ENCODE assay signal across 8 cellular contexts in the genomic region with DNA sequence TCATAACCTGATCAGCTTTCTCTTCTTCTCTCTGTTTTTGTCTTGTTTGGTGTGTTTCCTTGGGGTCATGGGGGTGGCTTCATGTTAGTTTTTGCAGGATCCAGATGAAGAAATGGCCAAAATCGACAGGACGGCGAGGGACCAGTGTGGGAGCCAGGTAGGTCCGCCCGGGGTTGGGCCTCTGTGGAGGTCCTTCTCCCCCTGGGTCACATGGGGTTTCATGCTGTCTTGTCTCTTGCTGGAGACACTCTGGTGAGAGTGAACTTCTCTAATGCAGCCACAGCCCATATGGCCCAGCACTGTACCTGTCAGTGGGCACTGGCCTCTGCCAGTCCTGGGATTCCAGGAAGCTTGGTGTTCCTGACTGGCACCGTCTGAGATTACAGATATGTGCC. TPM values are rescaled to one million over a fixed set of nuclear protein-coding genes. Genes with fewer than 3 reads are reported as not detected.
DNase-seq lines count a peak whose midpoint lies in the region; ATAC-seq and TF ChIP-seq lines count a peak whose summit lies in the region.
"Had no signal": no experiment of that assay in that cellular context is flagged by ENCODE, and none has a peak within 500 bp of the region (broad histone marks: within the 10 kb centered on the region; RNA-seq: fewer than 3 reads in every experiment).

No MANE protein-coding gene starts in this region.

- no peaks in the 10 kb centered on the region for H3K79me2 ChIP-seq in fibroblast of lung (ENCODE audit: control insufficient read depth, insufficient read depth, low read length)

- no peaks in the 10 kb centered on the region for H3K27me3 Mint-ChIP-seq in T-cell

- H3K4me1 ChIP-seq in fibroblast of lung (ENCODE audit: control insufficient read depth, extremely low read depth, insufficient read depth, low read length) (no peaks in the 10 kb centered on the region), skeletal muscle satellite cell (ENCODE audit: control insufficient read depth, insufficient read depth, low read length) (peaks cover 5% of the 10 kb centered on the region)

- peaks cover 11 to 19% (median 14%) of the 10 kb centered on the region in 3 donors for H3K4me1 Mint-ChIP-seq in T-cell

- peak overlapping the region; percentile 45 for H3K4me3 ChIP-seq in H7 (ENCODE audit: insufficient read depth, low read depth, low read length)
- peak overlapping the region in 3 of 4 experiments; percentile 33 to 48 (median 38) for H3K4me3 ChIP-seq in fibroblast of lung (replicated peaks in 1 of 4; ENCODE audit: control extremely low read depth in 1 of 4, insufficient read depth in 1 of 4, low read depth in 3 of 4, low read length in 4 of 4)
- H3K4me3 ChIP-seq in skeletal muscle satellite cell (ENCODE audit: low read length): peak overlapping the region; percentile 69

- H4K20me1 ChIP-seq in fibroblast of lung (ENCODE audit: control insufficient read depth, extremely low read depth, insufficient read depth, low read length): no peaks in the 10 kb centered on the region

- POLR2A ChIA-PET in T-cell (lab: Charles Lee): no interaction called here

- DNase-seq in H7: no peak
- peak in 1 of 34 experiments; percentile 7 for DNase-seq in T-cell
- DNase-seq in fibroblast of lung (ENCODE audit: low read depth in 2 of 2): no peak
- DNase-seq in NCI-H2196 (lab: John Stamatoyannopoulos, UW; ENCODE audit: unreplicated experiment): no peak
- DNase-seq in left lobe of liver (ENCODE audit: low spot score): no peak
- DNase-seq in HuH-7 (ENCODE audit: low spot score): no peak
- DNase-seq: NCI-H146 had no signal

- CTCF ChIA-PET in T-cell (lab: Charles Lee): no interaction called here

- peaks cover 5% of the 10 kb centered on the region for H3K36me3 Mint-ChIP-seq in T-cell

- peaks cover 3% of the 10 kb centered on the region; the same call in 1 of the 2 replicates for H3K27me3 ChIP-seq in H7 (ENCODE audit: control insufficient read depth, insufficient read depth, low read length)
- no peaks in the 10 kb centered on the region for H3K27me3 ChIP-seq in fibroblast of lung (ENCODE audit: control insufficient read depth, insufficient read depth, low read length)
- no peaks in the 10 kb centered on the region for H3K27me3 ChIP-seq in skeletal muscle satellite cell (ENCODE audit: control insufficient read depth, insufficient read depth, low read length)

- H3K27ac Mint-ChIP-seq in T-cell: peak overlapping the region; percentile 71 to 81

- TF ChIP-seq CTCF in fibroblast of lung (conservative IDR thresholded peaks at IDR 0.05 in 1 of 2, IDR thresholded peaks at IDR 0.05 in 1 of 2; ENCODE audit: low read depth in 1 of 2, low read length in 2 of 2): no peak

- H3K9ac ChIP-seq in fibroblast of lung (ENCODE audit: insufficient read depth, low read length): no peak overlapping the region
- H3K9ac ChIP-seq in skeletal muscle satellite cell (ENCODE audit: low read depth, low read length): peak overlapping the region; percentile 26

- ATAC-seq in T-cell (replicated peaks in 1 of 4) (no peak), left lobe of liver (no peak)

- H3K36me3 ChIP-seq in H7 (replicated peaks; ENCODE audit: control insufficient read depth, insufficient read depth, low read length) (peaks cover 9% of the 10 kb centered on the region), fibroblast of lung (ENCODE audit: control insufficient read depth, insufficient read depth, low read length) (no peaks in the 10 kb centered on the region), skeletal muscle satellite cell (ENCODE audit: insufficient read depth, low read length) (no peaks in the 10 kb centered on the region)

- H3K4me2 ChIP-seq in fibroblast of lung (ENCODE audit: extremely low read depth, insufficient read depth, low read length) (peak overlapping the region; percentile 48), skeletal muscle satellite cell (ENCODE audit: low read length) (peak overlapping the region; percentile 85)

- no peak overlapping the region for H3K27ac ChIP-seq in fibroblast of lung (ENCODE audit: insufficient read depth, low read length)

- H2AFZ ChIP-seq in fibroblast of lung (ENCODE audit: low read length): peak overlapping the region; percentile 36

- H3K9me3 Mint-ChIP-seq in T-cell: no peaks in the 10 kb centered on the region

- H3K9me3 ChIP-seq in fibroblast of lung (ENCODE audit: control insufficient read depth, insufficient read depth, low read depth, low read length): no peaks in the 10 kb centered on the region
- no peaks in the 10 kb centered on the region for H3K9me3 ChIP-seq in skeletal muscle satellite cell (replicated peaks; ENCODE audit: low read length)

- peak overlapping the region; percentile 75 to 84 (median 83) for H3K4me3 Mint-ChIP-seq in T-cell

RNA-seq across cellular contexts. Expression of a gene that starts 1.1 kb away (rescaled TPM):
- total RNA-seq in H7 (2014; rRNA removed; shearing (Covaris generic)): 50.3 and 60.9 TPM in 2 replicates
- 10 to 100 TPM in 1 of 5 donors, 1 to 10 TPM in 4; 4.1 to 10.1 (median 6.0) TPM for total RNA-seq in T-cell
- total RNA-seq in fibroblast of lung: 3.9 and 4.8 TPM in 2 replicates
- polyA plus RNA-seq in fibroblast of lung: 5.3 and 9.3 TPM in 2 replicates
- 3.0 and 6.0 TPM in 2 replicates for polyA plus RNA-seq in fibroblast of lung (2012)
- 1.4 TPM in 1 of 2 replicates, not detected in the other for polyA minus RNA-seq in fibroblast of lung (ENCODE audit: low replicate concordance)
- total RNA-seq in skeletal muscle satellite cell (2012; rRNA removed): 7.0 and 8.9 TPM in 2 replicates
- total RNA-seq in left lobe of liver: 0.20 TPM
